ENCODE assay signal across 11 cellular contexts in the genomic region with DNA sequence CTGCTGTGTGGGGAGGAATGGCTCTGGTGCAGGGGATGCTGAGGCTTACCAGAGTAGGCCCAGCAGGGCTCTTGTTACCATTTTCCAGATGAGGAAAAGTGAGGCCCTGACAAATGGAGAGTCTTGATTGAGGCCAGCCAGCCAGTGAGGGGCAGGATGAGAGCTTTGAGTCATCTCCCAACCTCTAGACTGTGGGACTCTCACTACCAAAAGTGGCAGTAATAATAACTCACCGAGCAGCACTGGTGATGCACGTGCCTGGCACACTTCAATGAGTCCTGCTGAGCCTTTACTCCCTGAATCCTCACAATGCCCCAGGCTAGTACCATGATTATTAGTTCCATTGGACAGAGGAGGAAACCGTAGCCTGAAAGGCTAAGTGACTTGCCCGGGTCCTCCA. TPM values are rescaled to one million over a fixed set of nuclear protein-coding genes. Genes with fewer than 3 reads are reported as not detected.
DNase-seq lines count a peak whose midpoint lies in the region; ATAC-seq, FAIRE-seq and TF ChIP-seq lines count a peak whose summit lies in the region.
"Had no signal": no experiment of that assay in that cellular context is flagged by ENCODE, and none has a peak within 500 bp of the region (broad histone marks: within the 10 kb centered on the region; RNA-seq: fewer than 3 reads in every experiment).

No MANE protein-coding gene starts in this region.

- TF ChIP-seq CTCF in IMR-90 (conservative IDR thresholded peaks at IDR 0.05; ENCODE audit: low read depth, low read length) (no peak), breast epithelium (IDR thresholded peaks at IDR 0.05) (no peak), sigmoid colon (IDR thresholded peaks at IDR 0.05) (no peak)

- H3K27me3 ChIP-seq in IMR-90 (ENCODE audit: control insufficient read depth, insufficient read depth, low read length) (no peaks in the 10 kb centered on the region), breast epithelium (no peaks in the 10 kb centered on the region), sigmoid colon (no peaks in the 10 kb centered on the region)

- no peak overlapping the region for H2BK5ac ChIP-seq in IMR-90 (ENCODE audit: low read depth, low read length, poor library complexity, severe bottlenecking)

- peaks cover 8% of the 10 kb centered on the region; the same call in 1 of the 2 replicates for H3K9me1 ChIP-seq in IMR-90 (ENCODE audit: insufficient read depth, low read length)

- H2AK9ac ChIP-seq in IMR-90 (replicated peaks; ENCODE audit: low read depth, low read length, poor library complexity) = no peak overlapping the region

- H3K14ac ChIP-seq in IMR-90 (replicated peaks; ENCODE audit: low read depth, low read length) = no peak overlapping the region

- H4K5ac ChIP-seq in IMR-90 (ENCODE audit: low read depth, low read length) = no peak overlapping the region

- no peak overlapping the region for H3K56ac ChIP-seq in IMR-90 (ENCODE audit: extremely low read depth, insufficient read depth, low read length)

- in situ Hi-C loops in IMR-90 (cut with MboI; ENCODE audit: low sequenced_read_pairs) = no loop called here

- no peak overlapping the region for H3K4me3 ChIP-seq in IMR-90 (ENCODE audit: insufficient read depth, low read depth, low read length)
- no peak overlapping the region for H3K4me3 ChIP-seq in breast epithelium
- no peak overlapping the region for H3K4me3 ChIP-seq in sigmoid colon

- H2BK20ac ChIP-seq in IMR-90 (ENCODE audit: low read depth, low read length) = no peak overlapping the region

- intact Hi-C loops in IMR-90 (cut with micrococcal nuclease) = no loop called here
- intact Hi-C loops in breast epithelium (cut with DNase I; ENCODE audit: low total_unique reads) = no loop called here
- intact Hi-C loops in sigmoid colon (cut with DNase I) = no loop called here

- dilution Hi-C loops in IMR-90 (cut with HindIII; ENCODE audit: low sequenced_read_pairs, unreplicated experiment) = no loop called here

- no peak overlapping the region for H2AFZ ChIP-seq in IMR-90 (replicated peaks; ENCODE audit: low read length, poor library complexity)

- no peak for ATAC-seq in IMR-90 (ENCODE audit: low read depth)
- no peak for ATAC-seq in HG02970 (IDR thresholded peaks at IDR 0.05; ENCODE audit: low FRiP score, unreplicated experiment)

- H3K79me1 ChIP-seq in IMR-90 (ENCODE audit: low read depth in 1 of 2, low read length in 2 of 2) = peaks cover 33 to 71% of the 10 kb centered on the region in 2 experiments

- TF ChIP-seq POLR2A in IMR-90 (IDR thresholded peaks at IDR 0.05; ENCODE audit: low read depth, low read length) (no peak), breast epithelium (IDR thresholded peaks at IDR 0.05) (no peak), sigmoid colon (IDR thresholded peaks at IDR 0.05) (no peak)

- no peak overlapping the region for H4K8ac ChIP-seq in IMR-90 (ENCODE audit: low read depth in 2 of 2, low read length in 2 of 2)

- peaks cover 34% of the 10 kb centered on the region; the same call in 1 of the 2 replicates for H4K20me1 ChIP-seq in IMR-90 (ENCODE audit: insufficient read depth, low read length)

- BruUV-seq in IMR-90 (replicated peaks; lab: Mats Ljungman, UMichigan) = no TSS peak

- H3K4ac ChIP-seq in IMR-90 (ENCODE audit: low read depth, low read length) = no peak overlapping the region

- POLR2A ChIA-PET in IMR-90 (lab: Charles Lee; ENCODE audit: unreplicated experiment) = no interaction called here

- CTCF ChIA-PET in IMR-90 (lab: Yijun Ruan, JAX) = no interaction called here

- no peak overlapping the region for H3K23ac ChIP-seq in IMR-90 (ENCODE audit: low read depth, low read length)

- H3K4me2 ChIP-seq in IMR-90 (ENCODE audit: low read depth, low read length) = no peak overlapping the region

- H3K9me3 ChIP-seq in IMR-90 (ENCODE audit: control insufficient read depth, insufficient read depth, low read length) = no peaks in the 10 kb centered on the region
- no peaks in the 10 kb centered on the region for H3K9me3 ChIP-seq in breast epithelium
- H3K9me3 ChIP-seq in sigmoid colon = no peaks in the 10 kb centered on the region
- H3K9me3 ChIP-seq: neutrophil had no signal

- peak; percentile 79 for DNase-seq in EH (ENCODE audit: low read depth)
- DNase-seq in IMR-90 = no peak
- no peak for DNase-seq in breast epithelium (ENCODE audit: low spot score in 2 of 2)
- DNase-seq in sigmoid colon = no peak
- no peak for DNase-seq in HTR-8/SVneo (ENCODE audit: insufficient read length, low spot score)
- no peak for DNase-seq in SK-N-DZ (ENCODE audit: low spot score)
- DNase-seq: cortex of kidney, DMS153, Karpas-422 had no signal

- WGBS in IMR-90 (ENCODE audit: extremely low coverage in 2 of 2, insufficient read length in 1 of 2), 2 experiments = 100% methylated on average over 2 of the region's 4 CpGs; no CpG with 5 or more reads in 1 of the 2 experiments
- WGBS in sigmoid colon, 2 donors = 91% methylated on average over 4 of the region's 4 CpGs

- no peak for FAIRE-seq in HTR-8/SVneo (lab: Jason Lieb, UNC)

- no peak for TF ChIP-seq EP300 in sigmoid colon (IDR thresholded peaks at IDR 0.05)

- H3K18ac ChIP-seq in IMR-90 (ENCODE audit: low read depth, low read length) = no peak overlapping the region

- H3K27ac ChIP-seq in IMR-90 (ENCODE audit: insufficient read depth, low read length) = no peak overlapping the region
- H3K27ac ChIP-seq in breast epithelium = peak overlapping the region; percentile 97 to 100
- peak overlapping the region; percentile 94 to 99 (median 96) for H3K27ac ChIP-seq in sigmoid colon
- H3K27ac ChIP-seq: neutrophil had no signal

- no peak overlapping the region for H3K9ac ChIP-seq in IMR-90 (ENCODE audit: low read depth, low read length)

- H2BK120ac ChIP-seq in IMR-90 (ENCODE audit: low read depth, low read length) = no peak overlapping the region

- H2AK5ac ChIP-seq in IMR-90 (ENCODE audit: low read depth, low read length) = no peak overlapping the region

- H3K4me1 ChIP-seq in IMR-90 (ENCODE audit: control insufficient read depth, insufficient read depth, low read length) (peaks cover 31% of the 10 kb centered on the region), breast epithelium (peaks cover 10 to 32% of the 10 kb centered on the region in 2 donors), sigmoid colon (peaks cover 0 to 72% (median 58%) of the 10 kb centered on the region in 4 donors)

- no peak overlapping the region for H2BK15ac ChIP-seq in IMR-90 (ENCODE audit: low read depth, low read length)

- no peak for TF ChIP-seq RAD21 in IMR-90 (IDR thresholded peaks at IDR 0.05; ENCODE audit: low read length)

- peaks cover 29% of the 10 kb centered on the region for H3K36me3 ChIP-seq in IMR-90 (ENCODE audit: control insufficient read depth, insufficient read depth, low read length)
- H3K36me3 ChIP-seq in breast epithelium = no peaks in the 10 kb centered on the region
- peaks cover 16 to 33% (median 21%) of the 10 kb centered on the region in 4 donors for H3K36me3 ChIP-seq in sigmoid colon

- no peak overlapping the region for H4K91ac ChIP-seq in IMR-90 (ENCODE audit: insufficient read depth, low read depth, low read length)

RNA-seq across cellular contexts. Expression of a gene that starts 7.8 kb away (rescaled TPM):
- total RNA-seq in IMR-90 (2012; rRNA removed) (1.8 and 2.5 TPM in 2 replicates), breast epithelium (10 to 100 TPM; 20.2 to 25.6 (median 24.9) TPM), sigmoid colon (10 to 100 TPM; 16.0 to 31.3 (median 24.9) TPM)
- polyA plus RNA-seq in IMR-90 (2012; rRNA removed) (23.2 and 27.3 TPM in 2 replicates), sigmoid colon (10 to 100 TPM in 2 of 3 donors, 1 to 10 TPM in 1; 8.4 to 42.1 (median 17.3) TPM)
- 20.0 and 22.5 TPM in 2 replicates for polyA plus RNA-seq in IMR-90 (2012; cell fraction: cytosol; rRNA removed)
- 50.1 and 139 TPM in 2 replicates for polyA plus RNA-seq in IMR-90 (2012; cell fraction: nucleus; rRNA removed; ENCODE audit: low replicate concordance)
- 14.2 and 17.4 TPM in 2 replicates for polyA plus RNA-seq in SK-N-DZ (2014; cell fraction: cytosol; rRNA removed)
- polyA plus RNA-seq in SK-N-DZ (2014; cell fraction: nucleus; rRNA removed) = 35.7 and 42.1 TPM in 2 replicates

RNA-seq across cellular contexts. Expression of a gene that starts 21.9 kb away (rescaled TPM):
- total RNA-seq in IMR-90 (2012; rRNA removed) (5.2 and 6.1 TPM in 2 replicates), breast epithelium (10 to 100 TPM; 11.4 to 38.6 (median 24.3) TPM), sigmoid colon (10 to 100 TPM; 18.9 to 39.3 (median 25.6) TPM)
- polyA plus RNA-seq in IMR-90 (2012; rRNA removed) (32.4 and 50.9 TPM in 2 replicates), sigmoid colon (10 to 100 TPM; 18.6 to 42.8 (median 23.6) TPM)
- polyA plus RNA-seq in IMR-90 (2012; cell fraction: cytosol; rRNA removed) = 21.0 and 43.3 TPM in 2 replicates
- polyA plus RNA-seq in IMR-90 (2012; cell fraction: nucleus; rRNA removed; ENCODE audit: low replicate concordance) = 185 and 200 TPM in 2 replicates
- 30.2 and 33.4 TPM in 2 replicates for polyA plus RNA-seq in SK-N-DZ (2014; cell fraction: cytosol; rRNA removed)
- 69.8 and 78.5 TPM in 2 replicates for polyA plus RNA-seq in SK-N-DZ (2014; cell fraction: nucleus; rRNA removed)

RNA-seq across cellular contexts. Expression of a gene that starts 25.1 kb away (rescaled TPM):
- 0.28 and 0.36 TPM in 2 replicates for total RNA-seq in IMR-90 (2012; rRNA removed)
- 1.6 and 1.8 TPM in 2 replicates for polyA plus RNA-seq in IMR-90 (2012; rRNA removed)
- 0.79 and 1.7 TPM in 2 replicates for polyA plus RNA-seq in IMR-90 (2012; cell fraction: cytosol; rRNA removed)
- 0.60 and 1.5 TPM in 2 replicates for polyA plus RNA-seq in IMR-90 (2012; cell fraction: nucleus; rRNA removed; ENCODE audit: low replicate concordance)
- 1 to 10 TPM in 1 of 3 donors, under 1 TPM in 2; 0.33 to 2.6 (median 0.48) TPM for total RNA-seq in breast epithelium
- total RNA-seq in sigmoid colon = not detected
- polyA plus RNA-seq in sigmoid colon = under 1 TPM in 2 of 3 donors, not detected in 1; 0.69 to 0.79 TPM
- 1.0 and 2.0 TPM in 2 replicates for polyA plus RNA-seq in SK-N-DZ (2014; cell fraction: cytosol; rRNA removed)
- polyA plus RNA-seq in SK-N-DZ (2014; cell fraction: nucleus; rRNA removed) = 0.28 and 0.99 TPM in 2 replicates

RNA-seq across cellular contexts. Expression of a gene that starts 25.6 kb away (rescaled TPM):
- total RNA-seq in IMR-90 (2012; rRNA removed) = 71.2 and 76.4 TPM in 2 replicates
- polyA plus RNA-seq in IMR-90 (2012; rRNA removed) = 64.3 and 69.7 TPM in 2 replicates
- 92.1 and 108 TPM in 2 replicates for polyA plus RNA-seq in IMR-90 (2012; cell fraction: cytosol; rRNA removed)
- 40.0 and 79.4 TPM in 2 replicates for polyA plus RNA-seq in IMR-90 (2012; cell fraction: nucleus; rRNA removed; ENCODE audit: low replicate concordance)
- total RNA-seq in breast epithelium = 10 to 100 TPM in 2 of 3 donors, 1 to 10 TPM in 1; 7.5 to 32.4 (median 28.5) TPM
- 1 to 10 TPM; 5.6 to 8.6 (median 6.0) TPM for total RNA-seq in sigmoid colon
- polyA plus RNA-seq in sigmoid colon = 10 to 100 TPM; 27.0 to 44.3 (median 27.7) TPM
- 242 and 265 TPM in 2 replicates for polyA plus RNA-seq in SK-N-DZ (2014; cell fraction: cytosol; rRNA removed)
- 203 and 228 TPM in 2 replicates for polyA plus RNA-seq in SK-N-DZ (2014; cell fraction: nucleus; rRNA removed)

RNA-seq across cellular contexts. Expression of a gene that starts 34.4 kb away (rescaled TPM):
- total RNA-seq in IMR-90 (2012; rRNA removed) (6.9 and 8.1 TPM in 2 replicates), breast epithelium (10 to 100 TPM; 18.7 to 22.1 (median 19.8) TPM), sigmoid colon (10 to 100 TPM; 17.4 to 28.5 (median 20.5) TPM)
- polyA plus RNA-seq in IMR-90 (2012; rRNA removed) (41.4 and 43.3 TPM in 2 replicates), sigmoid colon (10 to 100 TPM; 31.8 to 49.5 (median 49.0) TPM)
- 24.3 and 37.8 TPM in 2 replicates for polyA plus RNA-seq in IMR-90 (2012; cell fraction: cytosol; rRNA removed)
- 37.0 and 39.0 TPM in 2 replicates for polyA plus RNA-seq in IMR-90 (2012; cell fraction: nucleus; rRNA removed; ENCODE audit: low replicate concordance)
- 39.7 and 55.9 TPM in 2 replicates for polyA plus RNA-seq in SK-N-DZ (2014; cell fraction: cytosol; rRNA removed)
- polyA plus RNA-seq in SK-N-DZ (2014; cell fraction: nucleus; rRNA removed) = 26.7 and 35.8 TPM in 2 replicates
